11 cellular contexts compared by ENCODE assay signal in genomic region chr16:48247311-48247710, GRCh38. TPM values are rescaled to one million over a fixed set of nuclear protein-coding genes. Genes with fewer than 3 reads are reported as not detected.
DNase-seq lines count a peak whose midpoint lies in the region; ATAC-seq, FAIRE-seq and TF ChIP-seq lines count a peak whose summit lies in the region.
"Had no signal": no experiment of that assay in that cellular context is flagged by ENCODE, and none has a peak within 500 bp of the region (broad histone marks: within the 10 kb centered on the region; RNA-seq: fewer than 3 reads in every experiment).

Gene ABCC11, minus strand, starts transcription at chr16:48247539. Its CDS starts 15,618 bp downstream, at chr16:48231921.

- H3K4me2 ChIP-seq in GM23248 (ENCODE audit: unreplicated experiment): peak within 1 kb of the TSS; percentile 98

- no peak within 1 kb of the TSS for H2AFZ ChIP-seq in GM23248

- WGBS in GM23248 (ENCODE audit: low coverage in 1 of 2, low lambda C conversion rate in 2 of 2, missing lambda C conversion rate in 2 of 2), 2 experiments: 35 to 54% methylated on average over 4 of the region's 4 CpGs
- WGBS in pancreas, 2 donors: 9 to 16% methylated on average over 4 of the region's 4 CpGs

- POLR2A ChIA-PET in T-cell (lab: Charles Lee): interaction anchor here in 1 of 2 donors (0.6 to 0.8 kb wide), 2 partner anchors 28 to 130 kb away, joined by 3 to 5 read pairs; no protein-coding TSS in a partner anchor

- DNase-seq in GM23248: no peak
- DNase-seq in T-cell: no peak
- peak; percentile 11 for DNase-seq in epithelial cell of esophagus (ENCODE audit: low read depth)
- DNase-seq in pancreas: no peak
- DNase-seq in foreskin keratinocyte: no peak
- no peak for DNase-seq in activated gamma-delta T cell (lab: John Stamatoyannopoulos, UW)
- no peak for DNase-seq in H54 (ENCODE audit: insufficient read length, low spot score)
- DNase-seq: NCI-H2171 treated with DMSO at 0.1 percent for 48 hours had no signal

- H3K36me3 Mint-ChIP-seq in T-cell: peaks cover 3% of the 10 kb centered on the region

- H3K27ac Mint-ChIP-seq in T-cell: peak within 1 kb of the TSS in 1 of 2 donors; percentile 67

- CTCF ChIA-PET in T-cell (lab: Charles Lee): no interaction called here

- H3K4me3 ChIP-seq in GM23248 (peak within 1 kb of the TSS; percentile 90), epithelial cell of esophagus (ENCODE audit: low read length) (no peak within 1 kb of the TSS), pancreas (peak within 1 kb of the TSS in 3 of 4 donors; percentile 8 to 96 (median 93))

- TF ChIP-seq POLR2A in H54 (IDR thresholded peaks at IDR 0.05; ENCODE audit: low read depth, low read length): no peak

- no peak for ATAC-seq in T-cell (replicated peaks in 1 of 4)
- no peak for ATAC-seq in pancreas
- no peak for ATAC-seq in foreskin keratinocyte

- peak within 1 kb of the TSS; percentile 93; the same call in 1 of the 2 replicates for H3K9ac ChIP-seq in GM23248

- peaks cover 85% of the 10 kb centered on the region for H3K79me2 ChIP-seq in GM23248 (ENCODE audit: insufficient read depth)

- H3K27me3 Mint-ChIP-seq in T-cell: no peaks in the 10 kb centered on the region

- H3K9me3 ChIP-seq in GM23248 (ENCODE audit: low read depth): no peaks in the 10 kb centered on the region
- no peaks in the 10 kb centered on the region for H3K9me3 ChIP-seq in pancreas
- H3K9me3 ChIP-seq: ascending aorta had no signal

- no peaks in the 10 kb centered on the region for H3K27me3 ChIP-seq in GM23248 (replicated peaks; ENCODE audit: insufficient read depth)
- H3K27me3 ChIP-seq in pancreas: no peaks in the 10 kb centered on the region
- H3K27me3 ChIP-seq in foreskin keratinocyte: no peaks in the 10 kb centered on the region
- H3K27me3 ChIP-seq: ascending aorta had no signal

- peaks cover 26% of the 10 kb centered on the region for H3K4me1 ChIP-seq in GM23248 (ENCODE audit: insufficient read depth)
- H3K4me1 ChIP-seq in pancreas: peaks cover 30 to 46% (median 39%) of the 10 kb centered on the region in 3 donors
- H3K4me1 ChIP-seq in foreskin keratinocyte: peaks cover 30% of the 10 kb centered on the region

- FAIRE-seq in pancreas (lab: Jason Lieb, UNC): no peak
- no peak for FAIRE-seq in H54 (lab: Jason Lieb, UNC)
- FAIRE-seq: D721Med had no signal

- no peaks in the 10 kb centered on the region for H3K9me3 Mint-ChIP-seq in T-cell

- peaks cover 45 to 69% (median 67%) of the 10 kb centered on the region in 3 donors for H3K4me1 Mint-ChIP-seq in T-cell

- H3K27ac ChIP-seq in GM23248: no peak within 1 kb of the TSS
- peak within 1 kb of the TSS in 2 of 4 donors; percentile 13 to 91 for H3K27ac ChIP-seq in pancreas
- H3K27ac ChIP-seq in foreskin keratinocyte: no peak within 1 kb of the TSS
- H3K27ac ChIP-seq: ascending aorta had no signal

- H3F3A ChIP-seq in GM23248 (ENCODE audit: insufficient read depth): no peaks in the 10 kb centered on the region

- TF ChIP-seq CTCF in epithelial cell of esophagus (IDR thresholded peaks at IDR 0.05; ENCODE audit: insufficient read depth, low read depth, low read length, missing control alignments) (no peak), pancreas (IDR thresholded peaks at IDR 0.05) (no peak), foreskin keratinocyte (conservative IDR thresholded peaks at IDR 0.05) (no peak)

- in situ Hi-C loops in GM23248 (cut with MboI): no loop called here

- H3K36me3 ChIP-seq in GM23248 (ENCODE audit: low read depth) (no peaks in the 10 kb centered on the region), pancreas (no peaks in the 10 kb centered on the region)

- no peaks in the 10 kb centered on the region for H3K9me2 ChIP-seq in GM23248 (ENCODE audit: insufficient read depth)

- intact Hi-C loops in pancreas (cut with DNase I): no loop called here

- H3K4me3 Mint-ChIP-seq in T-cell: peak within 1 kb of the TSS; percentile 43 to 95 (median 92)

- peaks cover 8% of the 10 kb centered on the region for H4K20me1 ChIP-seq in GM23248 (ENCODE audit: insufficient read depth)

RNA-seq across cellular contexts. Expression of gene ABCC11, which starts in this region (rescaled TPM):
- total RNA-seq in GM23248 (2014; rRNA removed; shearing (Covaris generic)): 0.76 TPM in 1 of 2 replicates, not detected in the other
- polyA plus RNA-seq in GM23248 (2016; fragmentation: Nextera tagmentation; extraction: Ambion mirVana) (0.23 and 0.29 TPM in 2 replicates), pancreas (under 1 TPM; 0.11 to 0.19 TPM), foreskin keratinocyte (0.03 and 0.09 TPM in 2 replicates)
- total RNA-seq in T-cell (under 1 TPM in 3 of 5 donors, not detected in 2; 0.07 to 0.29 (median 0.25) TPM), pancreas (under 1 TPM in 5 of 6 donors, not detected in 1; 0.20 to 0.41 (median 0.28) TPM), foreskin keratinocyte (0.10 and 0.11 TPM in 2 replicates)
- total RNA-seq: ascending aorta, M059J had no signal
